15 cellular contexts compared by ENCODE assay signal in the genomic region with DNA sequence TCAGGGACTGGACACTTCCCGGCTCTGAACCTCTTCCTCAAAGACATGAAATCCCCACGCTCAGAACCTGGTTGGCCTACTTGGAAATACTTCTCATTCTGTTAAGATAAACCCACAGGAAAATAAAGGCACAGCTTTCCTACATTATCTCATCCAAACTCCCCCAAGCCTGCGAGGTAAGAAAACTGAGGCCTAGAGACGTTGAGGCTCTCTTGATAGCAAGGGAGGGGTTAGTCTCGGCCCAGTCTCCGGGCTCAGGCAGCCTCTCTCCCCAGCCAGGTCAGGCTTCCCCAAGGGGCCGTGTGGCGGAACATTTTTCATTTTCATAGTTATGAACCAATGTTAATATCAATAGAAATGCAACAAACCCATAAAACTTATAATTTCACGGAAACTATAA. TPM values are rescaled to one million over a fixed set of nuclear protein-coding genes. Genes with fewer than 3 reads are reported as not detected.
A peak's percentile ranks its signal among the peaks of the same experiment; 100 is the strongest.
DNase-seq lines count a peak whose midpoint lies in the region; ATAC-seq and TF ChIP-seq lines count a peak whose summit lies in the region.
"Had no signal": no experiment of that assay in that cellular context is flagged by ENCODE, and none has a peak within 500 bp of the region (broad histone marks: within the 10 kb centered on the region; RNA-seq: fewer than 3 reads in every experiment).

No MANE protein-coding gene starts in this region.

- no peaks in the 10 kb centered on the region for H3K36me3 ChIP-seq in BLaER1
- H3K36me3 ChIP-seq in osteoblast (ENCODE audit: insufficient read depth, low read length): no peaks in the 10 kb centered on the region

- H3K4me2 ChIP-seq in BLaER1 (no peak overlapping the region), osteoblast (ENCODE audit: insufficient read depth, low read length) (no peak overlapping the region)

- H3K4me1 ChIP-seq in BLaER1 (peaks cover 28% of the 10 kb centered on the region), osteoblast (ENCODE audit: insufficient read depth, low read length) (peaks cover 8% of the 10 kb centered on the region), foreskin keratinocyte (no peaks in the 10 kb centered on the region)

- H3K27ac ChIP-seq in BLaER1 (peak overlapping the region; percentile 18; the same call in 1 of the 2 replicates), osteoblast (ENCODE audit: low read depth, low read length) (no peak overlapping the region), foreskin keratinocyte (no peak overlapping the region)
- H3K27ac ChIP-seq: GM23248 had no signal

- H3K79me2 ChIP-seq in osteoblast (ENCODE audit: insufficient read depth, low read length): peaks cover 25% of the 10 kb centered on the region

- no peak overlapping the region for H2AFZ ChIP-seq in osteoblast (ENCODE audit: low read length)
- H2AFZ ChIP-seq: GM23248 had no signal

- no peak overlapping the region for H3K9ac ChIP-seq in BLaER1
- H3K9ac ChIP-seq: GM23248 had no signal

- H3K27me3 Mint-ChIP-seq in IgD-negative memory B cell: no peaks in the 10 kb centered on the region
- no peaks in the 10 kb centered on the region for H3K27me3 Mint-ChIP-seq in dendritic cell treated with granulocyte-macrophage colony-stimulating factor and Interleukin-4, amounts not matched to agents 40 ng/mL and 50 ng/mL, for 4 days
- H3K27me3 Mint-ChIP-seq: CD4-positive, alpha-beta T cell had no signal

- H3K27ac Mint-ChIP-seq in IgD-negative memory B cell: peak overlapping the region in 2 of 3 donors; percentile 32 to 67
- H3K27ac Mint-ChIP-seq in dendritic cell treated with granulocyte-macrophage colony-stimulating factor and Interleukin-4, amounts not matched to agents 40 ng/mL and 50 ng/mL, for 4 days: peak overlapping the region; percentile 42
- H3K27ac Mint-ChIP-seq in activated naive CD4-positive, alpha-beta T cell treated with anti-CD3 and anti-CD28 coated beads, Interleukin-2, amount 50 U/mL, for 72 hours: peak overlapping the region in 1 of 2 donors; percentile 29
- H3K27ac Mint-ChIP-seq: CD4-positive, alpha-beta T cell had no signal

- H4K20me1 ChIP-seq in BLaER1: peaks cover 3% of the 10 kb centered on the region
- peaks cover 1% of the 10 kb centered on the region for H4K20me1 ChIP-seq in osteoblast (ENCODE audit: insufficient read depth, low read length)

- no peaks in the 10 kb centered on the region for H3K9me3 ChIP-seq in BLaER1
- no peaks in the 10 kb centered on the region for H3K9me3 ChIP-seq in osteoblast (ENCODE audit: low read depth, low read length)

- TF ChIP-seq CTCF in osteoblast (IDR thresholded peaks at IDR 0.05; ENCODE audit: extremely low read depth, low read depth, low read length) (no peak), foreskin fibroblast (IDR thresholded peaks at IDR 0.05; ENCODE audit: low read depth, low read length) (no peak), foreskin keratinocyte (conservative IDR thresholded peaks at IDR 0.05) (no peak)

- H3K9me3 Mint-ChIP-seq in IgD-negative memory B cell: no peaks in the 10 kb centered on the region
- H3K9me3 Mint-ChIP-seq in dendritic cell treated with granulocyte-macrophage colony-stimulating factor and Interleukin-4, amounts not matched to agents 40 ng/mL and 50 ng/mL, for 4 days: no peaks in the 10 kb centered on the region
- no peaks in the 10 kb centered on the region for H3K9me3 Mint-ChIP-seq in activated naive CD4-positive, alpha-beta T cell treated with anti-CD3 and anti-CD28 coated beads, Interleukin-2, amount 50 U/mL, for 72 hours
- H3K9me3 Mint-ChIP-seq: CD4-positive, alpha-beta T cell had no signal

- no peaks in the 10 kb centered on the region for H3K27me3 ChIP-seq in BLaER1
- H3K27me3 ChIP-seq in osteoblast (ENCODE audit: insufficient read depth, low read length): no peaks in the 10 kb centered on the region
- H3K27me3 ChIP-seq in foreskin keratinocyte: no peaks in the 10 kb centered on the region

- DNase-seq in osteoblast (ENCODE audit: insufficient read length, low spot score, missing footprints) (peak; percentile 30), foreskin fibroblast (no peak), NK-92 (lab: John Stamatoyannopoulos, UW; ENCODE audit: unreplicated experiment) (no peak), foreskin keratinocyte (no peak)
- no peak for DNase-seq in activated naive CD4-positive, alpha-beta T cell treated with anti-CD3 and anti-CD28 coated beads, Interleukin-2, amount 50 U/mL, for 72 hours (ENCODE audit: low spot score in 2 of 2)
- DNase-seq: 8988T; AML-193; C1 segment of cervical spinal cord; CD4-positive, alpha-beta T cell; DMS79 treated with DMSO at 0.1 percent for 48 hours; EL; GM23248 had no signal

- ATAC-seq in activated naive CD4-positive, alpha-beta T cell treated with anti-CD3 and anti-CD28 coated beads, Interleukin-2, amount 50 U/mL, for 72 hours: no peak
- no peak for ATAC-seq in foreskin keratinocyte

- H3K4me3 ChIP-seq in BLaER1 (no peak overlapping the region), osteoblast (ENCODE audit: insufficient read depth, low read length) (no peak overlapping the region), foreskin fibroblast (ENCODE audit: low read depth in 1 of 2, low read length in 2 of 2) (no peak overlapping the region)
- H3K4me3 ChIP-seq: GM23248 had no signal

- H3K4me1 Mint-ChIP-seq in IgD-negative memory B cell: peaks cover 4 to 9% (median 9%) of the 10 kb centered on the region in 3 donors
- H3K4me1 Mint-ChIP-seq in dendritic cell treated with granulocyte-macrophage colony-stimulating factor and Interleukin-4, amounts not matched to agents 40 ng/mL and 50 ng/mL, for 4 days (ENCODE audit: low read depth): peaks cover 21% of the 10 kb centered on the region

- H3K4me3 Mint-ChIP-seq in IgD-negative memory B cell: no peak overlapping the region
- H3K4me3 Mint-ChIP-seq in dendritic cell treated with granulocyte-macrophage colony-stimulating factor and Interleukin-4, amounts not matched to agents 40 ng/mL and 50 ng/mL, for 4 days: no peak overlapping the region
- H3K4me3 Mint-ChIP-seq: CD4-positive, alpha-beta T cell had no signal

- intact Hi-C loops in dendritic cell treated with granulocyte-macrophage colony-stimulating factor and Interleukin-4, amounts not matched to agents 40 ng/mL and 50 ng/mL, for 4 days (cut with micrococcal nuclease): loop anchor here (5.0 to 10.0 kb wide), 3 partner anchors 55 to 685 kb away; a partner anchor contains a TSS

- H3K36me3 Mint-ChIP-seq in IgD-negative memory B cell: no peaks in the 10 kb centered on the region
- H3K36me3 Mint-ChIP-seq in dendritic cell treated with granulocyte-macrophage colony-stimulating factor and Interleukin-4, amounts not matched to agents 40 ng/mL and 50 ng/mL, for 4 days (ENCODE audit: low read depth): peaks cover 8% of the 10 kb centered on the region
- peaks cover 10 to 11% of the 10 kb centered on the region in 2 donors for H3K36me3 Mint-ChIP-seq in activated naive CD4-positive, alpha-beta T cell treated with anti-CD3 and anti-CD28 coated beads, Interleukin-2, amount 50 U/mL, for 72 hours

RNA-seq across cellular contexts. Expression of a gene that starts 4.6 kb away (rescaled TPM):
- 84.4 TPM for polyA plus RNA-seq in IgD-negative memory B cell
- total RNA-seq in osteoblast: 151 and 176 TPM in 2 replicates
- total RNA-seq in activated naive CD4-positive, alpha-beta T cell treated with anti-CD3 and anti-CD28 coated beads, Interleukin-2, amount 50 U/mL, for 72 hours: 100 to 1,000 TPM; 130 to 260 TPM
- 215 and 219 TPM in 2 replicates for total RNA-seq in foreskin keratinocyte
- 151 and 158 TPM in 2 replicates for polyA plus RNA-seq in foreskin keratinocyte

RNA-seq across cellular contexts. Expression of a gene that starts 35.8 kb away (rescaled TPM):
- polyA plus RNA-seq in IgD-negative memory B cell (61.3 TPM), foreskin keratinocyte (51.0 and 52.8 TPM in 2 replicates)
- total RNA-seq in osteoblast (16.3 and 25.0 TPM in 2 replicates), foreskin keratinocyte (30.2 and 31.9 TPM in 2 replicates)
- total RNA-seq in activated naive CD4-positive, alpha-beta T cell treated with anti-CD3 and anti-CD28 coated beads, Interleukin-2, amount 50 U/mL, for 72 hours: 10 to 100 TPM; 35.6 to 36.1 TPM

RNA-seq across cellular contexts. Expression of a gene that starts 53.4 kb away (rescaled TPM):
- polyA plus RNA-seq in IgD-negative memory B cell (24.9 TPM), foreskin keratinocyte (10.2 and 10.7 TPM in 2 replicates)
- total RNA-seq in osteoblast (3.8 and 4.0 TPM in 2 replicates), foreskin keratinocyte (6.1 and 7.5 TPM in 2 replicates)
- 1 to 10 TPM; 1.3 to 2.6 TPM for total RNA-seq in activated naive CD4-positive, alpha-beta T cell treated with anti-CD3 and anti-CD28 coated beads, Interleukin-2, amount 50 U/mL, for 72 hours
